In genomic region chr7:30559566-30559965, GRCh38 we compare ENCODE assay signal across 23 cellular contexts. TPM values are rescaled to one million over a fixed set of nuclear protein-coding genes. Genes with fewer than 3 reads are reported as not detected.
A peak's percentile ranks its signal among the peaks of the same experiment; 100 is the strongest.
DNase-seq lines count a peak whose midpoint lies in the region; ATAC-seq and TF ChIP-seq lines count a peak whose summit lies in the region.
"Had no signal": no experiment of that assay in that cellular context is flagged by ENCODE, and none has a peak within 500 bp of the region (broad histone marks: within the 10 kb centered on the region; RNA-seq: fewer than 3 reads in every experiment).

No MANE protein-coding gene starts in this region.

- DNase-seq in EH (ENCODE audit: low read depth), result peak; percentile 89
- no peak for DNase-seq in RWPE1 (ENCODE audit: low spot score)
- peak; percentile 27 for DNase-seq in endothelial cell (ENCODE audit: low spot score)
- peak; percentile 37 for DNase-seq in medulla oblongata (ENCODE audit: extremely low spot score)
- no peak for DNase-seq in NCI-H2227 treated with DMSO at 0.1 percent for 48 hours (lab: John Stamatoyannopoulos, UW)
- DNase-seq in colonic mucosa, result no peak
- no peak for DNase-seq in NCI-H446 treated with DMSO at 0.1 percent for 48 hours (lab: John Stamatoyannopoulos, UW)
- DNase-seq in left colon, result no peak
- DNase-seq: activated CD4-positive, alpha-beta T cell treated with anti-CD3 and anti-CD28 coated beads for 36 hours; activated CD8-positive, alpha-beta memory T cell treated with anti-CD3 and anti-CD28 coated beads for 24 hours; activated naive CD4-positive, alpha-beta T cell treated with anti-CD3 and anti-CD28 coated beads, Interleukin-2, amount 10 ng/mL, durations not matched to agents 7 days and 5 days; Calu3; NCI-H1436 treated with DMSO at 0.1 percent for 48 hours; NCI-H2171 treated with DMSO at 0.1 percent for 48 hours; NCI-H774; OCI-M1; T-helper 1 cell; upper lobe of left lung had no signal

- H3K27ac Mint-ChIP-seq in endothelial cell (ENCODE audit: unreplicated experiment), result no peak overlapping the region
- H3K27ac Mint-ChIP-seq: activated CD4-positive, alpha-beta T cell treated with anti-CD3 and anti-CD28 coated beads for 36 hours; activated naive CD4-positive, alpha-beta T cell treated with anti-CD3 and anti-CD28 coated beads, Interleukin-2, amount 10 ng/mL, durations not matched to agents 7 days and 5 days; IgD-negative memory B cell; progenitor cell of endocrine pancreas had no signal

- intact Hi-C loops in colonic mucosa (cut with DNase I), result no loop called here
- intact Hi-C loops in left colon (cut with DNase I, micrococcal nuclease), result no loop called here

- TF ChIP-seq CTCF in RWPE1 (conservative IDR thresholded peaks at IDR 0.05; ENCODE audit: low read depth) (no peak), endothelial cell (IDR thresholded peaks at IDR 0.05; ENCODE audit: unreplicated experiment) (no peak), colonic mucosa (IDR thresholded peaks at IDR 0.05) (no peak)

- no peak overlapping the region for H3K4me3 ChIP-seq in colonic mucosa
- H3K4me3 ChIP-seq: upper lobe of left lung had no signal

- H3K36me3 Mint-ChIP-seq in endothelial cell (ENCODE audit: low read depth, unreplicated experiment), result peaks cover 3% of the 10 kb centered on the region

- POLR2A ChIA-PET in RWPE1 (lab: Yijun Ruan, JAX; ENCODE audit: low non-redundant PET), result no interaction called here

- peaks cover 2% of the 10 kb centered on the region for H3K27me3 Mint-ChIP-seq in endothelial cell (ENCODE audit: unreplicated experiment)
- H3K27me3 Mint-ChIP-seq: activated CD4-positive, alpha-beta T cell treated with anti-CD3 and anti-CD28 coated beads for 36 hours; activated naive CD4-positive, alpha-beta T cell treated with anti-CD3 and anti-CD28 coated beads, Interleukin-2, amount 10 ng/mL, durations not matched to agents 7 days and 5 days; central memory CD8-positive, alpha-beta T cell; IgD-negative memory B cell; progenitor cell of endocrine pancreas had no signal

- no peaks in the 10 kb centered on the region for H3K36me3 ChIP-seq in colonic mucosa

- H3K4me1 ChIP-seq in colonic mucosa, result no peaks in the 10 kb centered on the region
- H3K4me1 ChIP-seq: upper lobe of left lung had no signal

- H3K27ac ChIP-seq in RWPE1, result peak overlapping the region; percentile 60
- H3K27ac ChIP-seq in colonic mucosa, result no peak overlapping the region
- H3K27ac ChIP-seq: C4-2B had no signal

- ATAC-seq in left colon, result no peak
- ATAC-seq: activated CD4-positive, alpha-beta T cell treated with anti-CD3 and anti-CD28 coated beads for 36 hours; left lobe of liver had no signal

- peaks cover 3% of the 10 kb centered on the region for H3K4me1 Mint-ChIP-seq in endothelial cell (ENCODE audit: unreplicated experiment)
- H3K4me1 Mint-ChIP-seq: activated CD4-positive, alpha-beta T cell treated with anti-CD3 and anti-CD28 coated beads for 36 hours; activated naive CD4-positive, alpha-beta T cell treated with anti-CD3 and anti-CD28 coated beads, Interleukin-2, amount 10 ng/mL, durations not matched to agents 7 days and 5 days; IgD-negative memory B cell had no signal

- H3K9me3 ChIP-seq in colonic mucosa, result no peaks in the 10 kb centered on the region
- H3K9me3 ChIP-seq: upper lobe of left lung had no signal

- CTCF ChIA-PET in RWPE1 (lab: Yijun Ruan, JAX), result interaction anchor here (0.5 kb wide), 1 partner anchor 453 kb away, joined by 4 read pairs; no protein-coding TSS in a partner anchor

- H3K9ac ChIP-seq in colonic mucosa (ENCODE audit: low read depth in 2 of 2, low read length in 2 of 2), result no peak overlapping the region

- H3K4me3 Mint-ChIP-seq in endothelial cell (ENCODE audit: unreplicated experiment), result no peak overlapping the region
- H3K4me3 Mint-ChIP-seq: activated CD4-positive, alpha-beta T cell treated with anti-CD3 and anti-CD28 coated beads for 36 hours; activated naive CD4-positive, alpha-beta T cell treated with anti-CD3 and anti-CD28 coated beads, Interleukin-2, amount 10 ng/mL, durations not matched to agents 7 days and 5 days; central memory CD8-positive, alpha-beta T cell; IgD-negative memory B cell had no signal

- no peaks in the 10 kb centered on the region for H3K27me3 ChIP-seq in colonic mucosa
- H3K27me3 ChIP-seq: upper lobe of left lung had no signal

- no peaks in the 10 kb centered on the region for H3K9me3 Mint-ChIP-seq in endothelial cell (ENCODE audit: unreplicated experiment)
- H3K9me3 Mint-ChIP-seq: activated naive CD4-positive, alpha-beta T cell treated with anti-CD3 and anti-CD28 coated beads, Interleukin-2, amount 10 ng/mL, durations not matched to agents 7 days and 5 days; central memory CD8-positive, alpha-beta T cell; IgD-negative memory B cell had no signal

RNA-seq across cellular contexts. Expression of gene GARS1, which starts 35.1 kb away (rescaled TPM):
- total RNA-seq in endothelial cell (ENCODE audit: unreplicated experiment) (91.3 TPM), colonic mucosa (100 to 1,000 TPM in 1 of 2 donors, 10 to 100 TPM in 1; 90.9 to 144 TPM), left colon (100 to 1,000 TPM in 1 of 2 donors, 10 to 100 TPM in 1; 57.8 to 104 TPM)

RNA-seq across cellular contexts. Expression of gene GGCT, which starts 54.9 kb away (rescaled TPM):
- total RNA-seq in endothelial cell (ENCODE audit: unreplicated experiment) (34.0 TPM), colonic mucosa (100 to 1,000 TPM in 1 of 2 donors, 10 to 100 TPM in 1; 42.5 to 103 TPM), left colon (10 to 100 TPM; 34.8 to 47.6 TPM)

Comparison
In these comparisons a context has a peak if more than half of its experiments do, and no peak if none do; other contexts are left out.
1. DNase-seq: peak in EH (single experiment), endothelial cell (single experiment) and medulla oblongata (single experiment); none in RWPE1 (single experiment), NCI-H2227 treated with DMSO at 0.1 percent for 48 hours (single experiment), colonic mucosa (single experiment), NCI-H446 treated with DMSO at 0.1 percent for 48 hours (single experiment) and left colon (0 of 2).